Comparison of ENCODE assay signal across 16 cellular contexts in the genomic region with DNA sequence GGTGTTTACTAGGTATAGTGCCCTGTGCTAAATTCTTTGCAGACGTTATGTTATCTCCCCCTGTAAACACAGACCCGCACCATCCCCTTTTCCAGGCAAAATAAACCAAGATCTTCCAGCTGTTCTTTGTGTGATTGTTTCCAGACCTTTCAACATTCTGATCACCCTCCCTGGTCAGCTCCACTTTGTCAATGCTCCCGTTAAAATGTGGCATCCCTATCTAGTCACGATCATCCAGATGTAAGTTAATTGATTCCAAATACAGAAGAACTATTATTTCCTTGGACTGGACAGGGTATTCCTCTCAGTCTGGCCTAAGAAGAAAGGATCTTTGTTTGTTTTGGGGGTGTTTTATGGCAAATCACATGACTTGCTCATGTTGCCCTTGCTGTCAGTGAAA.
DNase-seq lines count a peak whose midpoint lies in the region; ATAC-seq and TF ChIP-seq lines count a peak whose summit lies in the region.
"Had no signal": no experiment of that assay in that cellular context is flagged by ENCODE, and none has a peak within 500 bp of the region (broad histone marks: within the 10 kb centered on the region; RNA-seq: fewer than 3 reads in every experiment).

No MANE protein-coding gene starts in this region.

- H3K9me3 Mint-ChIP-seq in neural progenitor cell: peaks cover 7% of the 10 kb centered on the region

- H3K9me3 ChIP-seq in neural progenitor cell (ENCODE audit: low read depth): peaks cover 7% of the 10 kb centered on the region

- H3K4me3 ChIP-seq in neural progenitor cell: no peak overlapping the region

- H3K4me1 ChIP-seq in neural progenitor cell: no peaks in the 10 kb centered on the region

- no peak for ATAC-seq in HG03135 (IDR thresholded peaks at IDR 0.05; ENCODE audit: unreplicated experiment)

- H3K36me3 Mint-ChIP-seq in neural progenitor cell: no peaks in the 10 kb centered on the region

- H3K27me3 ChIP-seq in neural progenitor cell: no peaks in the 10 kb centered on the region

- no peaks in the 10 kb centered on the region for H3F3A ChIP-seq in neural progenitor cell (ENCODE audit: low read depth)

- H3K9ac ChIP-seq in neural progenitor cell: no peak overlapping the region

- no peaks in the 10 kb centered on the region for H3K4me1 Mint-ChIP-seq in neural progenitor cell

- TF ChIP-seq CTCF in neural progenitor cell (IDR thresholded peaks at IDR 0.05): no peak

- H4K20me1 ChIP-seq in neural progenitor cell (ENCODE audit: low read depth): no peaks in the 10 kb centered on the region

- DNase-seq in COLO829 (ENCODE audit: low spot score) (peak; percentile 55), globus pallidus (ENCODE audit: low spot score) (peak; percentile 79), pons (ENCODE audit: low spot score) (peak; percentile 78), neural progenitor cell (ENCODE audit: low spot score) (no peak), kidney tubule cell (ENCODE audit: low spot score) (no peak)
- DNase-seq: Calu3; CD4-positive, alpha-beta T cell; GOT3; KG1; MV-4-11; NCI-H1694 treated with DMSO at 0.1 percent for 48 hours; NCI-H748 treated with DMSO at 0.1 percent for 48 hours; NK-92 treated with Interleukin-12 subunit alpha and Interleukin-12 subunit beta, amount 100 ng/mL, for 24 hours; Right ventricle myocardium superior had no signal

- no peak overlapping the region for H3K4me2 ChIP-seq in neural progenitor cell

- H3K27ac ChIP-seq in angular gyrus (ENCODE audit: low read depth, low read length): peak overlapping the region; percentile 49
- no peak overlapping the region for H3K27ac ChIP-seq in neural progenitor cell

- no peak overlapping the region for H3K4me3 Mint-ChIP-seq in neural progenitor cell
- H3K4me3 Mint-ChIP-seq: CD4-positive, alpha-beta T cell had no signal

- no peak overlapping the region for H2AFZ ChIP-seq in neural progenitor cell (replicated peaks)

- H3K27me3 Mint-ChIP-seq in neural progenitor cell (ENCODE audit: insufficient read depth, low read depth): no peaks in the 10 kb centered on the region

- no peak overlapping the region for H3K27ac Mint-ChIP-seq in neural progenitor cell
- H3K27ac Mint-ChIP-seq: CD4-positive, alpha-beta T cell had no signal

- H3K79me2 ChIP-seq in neural progenitor cell (ENCODE audit: low read depth): no peaks in the 10 kb centered on the region

- H3K36me3 ChIP-seq in neural progenitor cell: no peaks in the 10 kb centered on the region

Comparison
In these comparisons a context has a peak if more than half of its experiments do, and no peak if none do; other contexts are left out.
1. DNase-seq: peak in COLO829 (single experiment), globus pallidus (single experiment) and pons (single experiment); none in neural progenitor cell (single experiment) and kidney tubule cell (single experiment).